In genomic region chr3:62214850-62215249, GRCh38 we compare ENCODE assay signal across 28 cellular contexts.
"Had no signal": no experiment of that assay in that cellular context is flagged by ENCODE, and none has a peak within 500 bp of the region (broad histone marks: within the 10 kb centered on the region; RNA-seq: fewer than 3 reads in every experiment).

No MANE protein-coding gene starts in this region.

- H3K27ac ChIP-seq: adrenal gland, body of pancreas, cardiac muscle cell, gastroesophageal sphincter, left ventricle myocardium inferior, spleen, testis, uterus had no signal

- H3K4me3 Mint-ChIP-seq: activated CD4-positive, alpha-beta T cell treated with anti-CD3 and anti-CD28 coated beads for 36 hours; activated naive CD4-positive, alpha-beta T cell treated with anti-CD3 and anti-CD28 coated beads for 36 hours; activated naive CD8-positive, alpha-beta T cell treated with anti-CD3 and anti-CD28 coated beads for 36 hours; effector memory CD8-positive, alpha-beta T cell; naive B cell had no signal

- H3K9me3 ChIP-seq: adrenal gland, body of pancreas, gastroesophageal sphincter, left ventricle myocardium inferior, spleen, testis, uterus had no signal

- H3K27ac Mint-ChIP-seq: activated CD4-positive, alpha-beta T cell treated with anti-CD3 and anti-CD28 coated beads for 36 hours; activated naive CD4-positive, alpha-beta T cell treated with anti-CD3 and anti-CD28 coated beads for 36 hours; activated naive CD8-positive, alpha-beta T cell treated with anti-CD3 and anti-CD28 coated beads for 36 hours; effector memory CD8-positive, alpha-beta T cell; naive B cell had no signal

- H3K4me1 Mint-ChIP-seq: activated CD4-positive, alpha-beta T cell treated with anti-CD3 and anti-CD28 coated beads for 36 hours had no signal

- H3K9me3 Mint-ChIP-seq: activated naive CD4-positive, alpha-beta T cell treated with anti-CD3 and anti-CD28 coated beads for 36 hours; activated naive CD8-positive, alpha-beta T cell treated with anti-CD3 and anti-CD28 coated beads for 36 hours; effector memory CD8-positive, alpha-beta T cell had no signal

- H3K27me3 ChIP-seq: adrenal gland, body of pancreas, cardiac muscle cell, gastroesophageal sphincter, spleen, testis, uterus had no signal

- ATAC-seq: activated CD4-positive, alpha-beta T cell treated with anti-CD3 and anti-CD28 coated beads for 36 hours; body of pancreas; effector memory CD8-positive, alpha-beta T cell; gastroesophageal sphincter; right cardiac atrium; stimulated activated naive CD8-positive, alpha-beta T cell treated with anti-CD3 and anti-CD28 coated beads, Interleukin-15, Interleukin-2, amounts not matched to agents 100 U/mL and 50 U/mL, for 24 hours had no signal

- H3K4me3 ChIP-seq: adrenal gland, body of pancreas, cardiac muscle cell, gastroesophageal sphincter, left ventricle myocardium inferior, lung, spleen, testis, uterus had no signal

- DNase-seq: activated CD4-positive, alpha-beta T cell treated with anti-CD3 and anti-CD28 coated beads for 36 hours; activated CD4-positive, alpha-beta T cell treated with anti-CD3 and anti-CD28 coated beads, Interleukin-2, amount 50 U/mL, for 4 hours; activated CD4-positive, CD25-positive, alpha-beta regulatory T cell; activated effector memory CD4-positive, alpha-beta T cell treated with Interleukin-2 at 50 U/mL for 16 hours; activated naive CD4-positive, alpha-beta T cell treated with anti-CD3 and anti-CD28 coated beads for 36 hours; activated naive CD8-positive, alpha-beta T cell treated with anti-CD3 and anti-CD28 coated beads for 36 hours; activated T-cell treated with anti-CD3 and anti-CD28 coated beads for 4 hours; aorta; body of pancreas; cerebellar nuclear complex; cortex of kidney; effector memory CD8-positive, alpha-beta T cell; head of caudate nucleus; hippocampal formation; left ventricle myocardium inferior; naive B cell; occipital lobe; right cardiac atrium; spleen; stimulated activated naive CD8-positive, alpha-beta T cell treated with anti-CD3 and anti-CD28 coated beads, Interleukin-15, Interleukin-2, amounts not matched to agents 100 U/mL and 50 U/mL, for 24 hours; T-helper 2 cell; testis; trophoblast cell; uterus had no signal

- H3K4me1 ChIP-seq: adrenal gland, body of pancreas, gastroesophageal sphincter, spleen, testis, uterus had no signal

- H3K36me3 ChIP-seq: cardiac muscle cell, uterus had no signal

- H3K36me3 Mint-ChIP-seq: activated naive CD8-positive, alpha-beta T cell treated with anti-CD3 and anti-CD28 coated beads for 36 hours; naive B cell had no signal
